ENCODE assay signal across 8 cellular contexts in the genomic region with DNA sequence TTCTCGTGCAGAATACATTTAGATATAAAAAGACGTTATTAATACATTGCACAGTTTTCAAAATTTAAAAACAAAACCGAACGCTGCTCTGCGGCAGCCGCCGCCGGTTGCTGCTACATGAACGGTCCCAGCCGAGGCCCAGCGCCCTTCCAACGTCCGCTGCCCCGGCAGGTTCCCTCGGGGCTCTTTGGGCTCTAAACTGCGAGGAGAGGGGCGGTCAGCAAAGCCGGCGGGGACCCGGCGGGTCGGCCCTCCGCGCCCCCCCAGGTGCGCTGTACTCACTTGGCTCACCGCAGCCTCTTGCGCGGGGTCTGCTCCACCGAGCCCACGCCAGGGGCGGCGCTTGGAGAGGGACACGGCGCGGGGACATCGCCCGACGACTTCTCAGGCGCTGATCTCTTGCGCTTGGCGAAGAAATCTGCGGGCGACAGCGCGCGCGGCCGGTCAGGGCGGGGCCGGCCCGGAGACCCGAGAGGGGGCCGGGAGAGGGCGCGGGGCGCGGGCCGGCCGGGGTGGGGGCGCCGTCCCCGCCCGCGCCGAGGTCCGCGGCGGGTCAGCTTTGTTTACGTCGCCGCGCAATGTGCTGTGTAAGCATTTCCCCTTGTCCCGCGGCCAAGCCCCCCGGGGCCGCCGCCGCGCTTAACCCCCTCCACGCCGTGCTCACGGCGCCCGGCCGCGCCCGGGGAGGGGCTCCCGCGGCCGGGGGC. TPM values are rescaled to one million over a fixed set of nuclear protein-coding genes. Genes with fewer than 3 reads are reported as not detected.
DNase-seq lines count a peak whose midpoint lies in the region; ATAC-seq and TF ChIP-seq lines count a peak whose summit lies in the region.

No MANE protein-coding gene starts in this region.

- H3K27ac ChIP-seq in HEK293 (ENCODE audit: extremely low read depth, low read depth, low read length): no peak overlapping the region; the same call in 1 of the 2 replicates
- H3K27ac ChIP-seq in angular gyrus (ENCODE audit: low read depth, low read length): peak overlapping the region; percentile 40
- H3K27ac ChIP-seq in skeletal muscle tissue (ENCODE audit: low read depth, low read length): peak overlapping the region; percentile 73

- CTCF ChIA-PET in HEK293 (lab: Yijun Ruan, JAX): interaction anchor here (1.0 to 16.8 kb wide), 2 partner anchors 10 to 350 kb away, joined by 5 to 456 read pairs; no protein-coding TSS in a partner anchor

- no peak overlapping the region for H3K9ac ChIP-seq in iPS-15b (ENCODE audit: low read depth, low read length)
- peak overlapping the region; percentile 30 to 78 (median 72) for H3K9ac ChIP-seq in skeletal muscle tissue (ENCODE audit: low read depth in 1 of 3, low read length in 3 of 3)

- H3K9me3 ChIP-seq in HEK293 (ENCODE audit: control insufficient read depth, insufficient read depth, low read depth, low read length): no peaks in the 10 kb centered on the region
- no peaks in the 10 kb centered on the region for H3K9me3 ChIP-seq in iPS-15b (ENCODE audit: control insufficient read depth, insufficient read depth, low read length)
- H3K9me3 ChIP-seq in skeletal muscle tissue (ENCODE audit: control insufficient read depth in 3 of 3, low read length in 3 of 3): peaks cover 0 to 2% (median 0%) of the 10 kb centered on the region in 3 donors

- H3K4me1 ChIP-seq in HEK293 (ENCODE audit: control insufficient read depth, insufficient read depth, low read length) (no peaks in the 10 kb centered on the region), iPS-15b (ENCODE audit: control insufficient read depth, insufficient read depth, low read length) (peaks cover 4% of the 10 kb centered on the region), skeletal muscle tissue (ENCODE audit: control insufficient read depth in 3 of 3, insufficient read depth in 3 of 3, low read length in 3 of 3) (peaks cover 17 to 33% (median 28%) of the 10 kb centered on the region in 3 donors)

- TF ChIP-seq CTCF in HEK293 (tag by site-specific recombination; IDR thresholded peaks at IDR 0.05): no peak

- POLR2A ChIA-PET in HEK293 (lab: Yijun Ruan, JAX): interaction anchor here (1.6 kb wide), 1 partner anchor 184 kb away, joined by 4 read pairs; the partner anchor contains the start of gene KCNQ1OT1

- DNase-seq in NCI-H2029 treated with DMSO at 0.1 percent for 48 hours (lab: John Stamatoyannopoulos, UW) (no peak), H4 (ENCODE audit: low spot score) (no peak)
- no peak for DNase-seq in NK-92 treated with Interleukin-12 subunit alpha and Interleukin-12 subunit beta, amount 100 ng/mL, for 24 hours (lab: John Stamatoyannopoulos, UW)

- ATAC-seq in GM21367 (IDR thresholded peaks at IDR 0.05; ENCODE audit: unreplicated experiment): no peak

- H3K4me3 ChIP-seq in HEK293 (ENCODE audit: low read depth, low read length) (peak overlapping the region; percentile 43), iPS-15b (ENCODE audit: low read depth, low read length) (peak overlapping the region; percentile 36), skeletal muscle tissue (ENCODE audit: low read length in 3 of 3) (peak overlapping the region; percentile 57 to 74 (median 65))

- peaks cover 50% of the 10 kb centered on the region for H3K27me3 ChIP-seq in iPS-15b (ENCODE audit: control insufficient read depth, insufficient read depth, low read length)
- H3K27me3 ChIP-seq in skeletal muscle tissue (ENCODE audit: control insufficient read depth in 3 of 3, insufficient read depth in 3 of 3, low read length in 3 of 3): no peaks in the 10 kb centered on the region

- H3K36me3 ChIP-seq in HEK293 (ENCODE audit: control insufficient read depth in 2 of 2, insufficient read depth in 1 of 2, low read length in 2 of 2) (no peaks in the 10 kb centered on the region), iPS-15b (ENCODE audit: control insufficient read depth, insufficient read depth, low read length) (peaks cover 3% of the 10 kb centered on the region), skeletal muscle tissue (ENCODE audit: control insufficient read depth in 3 of 3, insufficient read depth in 3 of 3, low read length in 3 of 3) (peaks cover 0 to 4% (median 3%) of the 10 kb centered on the region in 3 donors)

TF ChIP-seq in HEK293, 187 proteins besides CTCF, POLR2A, EP300 and RAD21:
- TF ChIP-seq ZBTB8A (tag by site-specific recombination; IDR thresholded peaks at IDR 0.05): no peak
- no peak for TF ChIP-seq ZBTB20 (tag by site-specific recombination; IDR thresholded peaks at IDR 0.05)
- TF ChIP-seq GLI2 (tag by site-specific recombination; IDR thresholded peaks at IDR 0.05; ENCODE audit: borderline replicate concordance, low read depth): no peak
- no peak for TF ChIP-seq ZNF19 (tag by site-specific recombination; IDR thresholded peaks at IDR 0.05; ENCODE audit: low read depth)
- peak; percentile 27 for TF ChIP-seq ZBTB26 (tag by site-specific recombination; optimal IDR thresholded peaks at IDR 0.05)
- no peak for TF ChIP-seq ZNF514 (tag by site-specific recombination; IDR thresholded peaks at IDR 0.05)

RNA-seq across cellular contexts. Expression of gene CDKN1C, which starts 1.7 kb away (rescaled TPM):
- 209 TPM for total RNA-seq in skeletal muscle tissue
- 4.2 and 5.1 TPM in 2 replicates for total RNA-seq in H4 (2014; rRNA removed; shearing (Covaris generic))

RNA-seq across cellular contexts. Expression of gene PHLDA2, which starts 45.4 kb away (rescaled TPM):
- total RNA-seq in skeletal muscle tissue: not detected
- 11.7 and 15.2 TPM in 2 replicates for total RNA-seq in H4 (2014; rRNA removed; shearing (Covaris generic))

Comparison
In these comparisons a context has a peak if more than half of its experiments do, and no peak if none do; other contexts are left out.
1. RNA of gene CDKN1C, which starts 1.7 kb away (total RNA-seq): 209 TPM in skeletal muscle tissue (single experiment); 4.2 to 5.1 TPM in H4; every median in the first group is over 10 times any median in the second.
2. RNA of gene PHLDA2, which starts 45.4 kb away (total RNA-seq): 11.7 to 15.2 TPM in H4; not detected in skeletal muscle tissue (single experiment); every median in the first group is over 10 times any median in the second.
3. Peak in every context shown above with its lines, with median percentiles within 50 percentile points of each other: H3K4me3 ChIP-seq.